ENCODE assay signal across 22 cellular contexts in genomic region chr2:233823731-233824121, GRCh38. TPM values are rescaled to one million over a fixed set of nuclear protein-coding genes. Genes with fewer than 3 reads are reported as not detected.
"Had no signal": no experiment of that assay in that cellular context is flagged by ENCODE, and none has a peak within 500 bp of the region (broad histone marks: within the 10 kb centered on the region; RNA-seq: fewer than 3 reads in every experiment).

No MANE protein-coding gene starts in this region.

- H3K4me1 Mint-ChIP-seq: activated naive CD8-positive, alpha-beta T cell treated with anti-CD3 and anti-CD28 coated beads for 36 hours; brain; immature natural killer cell; naive thymus-derived CD8-positive, alpha-beta T cell had no signal

- H3K9me3 ChIP-seq: esophagus muscularis mucosa, tibial nerve, uterus had no signal

- H3K4me3 Mint-ChIP-seq: activated naive CD8-positive, alpha-beta T cell treated with anti-CD3 and anti-CD28 coated beads for 36 hours; activated T-cell treated with anti-CD3 and anti-CD28 coated beads, Interleukin-2, amount 50 U/mL, for 72 hours; brain; dendritic cell treated with granulocyte-macrophage colony-stimulating factor and Interleukin-4, amounts not matched to agents 40 ng/mL and 50 ng/mL, for 4 days; immature natural killer cell; naive thymus-derived CD8-positive, alpha-beta T cell; T-helper 1 cell treated with Interleukin-12 subunit alpha and Interleukin-12 subunit beta and Interleukin-4 antibody, amounts not matched to agents 30 μg/mL and 1 μg/mL, for 36 hours had no signal

- H3K36me3 ChIP-seq: esophagus muscularis mucosa, gastroesophageal sphincter, heart left ventricle, tibial nerve, uterus had no signal

- H3K27ac Mint-ChIP-seq: activated naive CD8-positive, alpha-beta T cell treated with anti-CD3 and anti-CD28 coated beads for 36 hours; activated T-cell treated with anti-CD3 and anti-CD28 coated beads, Interleukin-2, amount 50 U/mL, for 72 hours; brain; dendritic cell treated with granulocyte-macrophage colony-stimulating factor and Interleukin-4, amounts not matched to agents 40 ng/mL and 50 ng/mL, for 4 days; immature natural killer cell; naive thymus-derived CD8-positive, alpha-beta T cell; T-helper 1 cell treated with Interleukin-12 subunit alpha and Interleukin-12 subunit beta and Interleukin-4 antibody, amounts not matched to agents 30 μg/mL and 1 μg/mL, for 36 hours had no signal

- H3K27me3 ChIP-seq: tibial nerve, uterus had no signal

- H3K27ac ChIP-seq: esophagus muscularis mucosa, gastroesophageal sphincter, heart left ventricle, tibial nerve, uterus had no signal

- H3K9me3 Mint-ChIP-seq: activated naive CD8-positive, alpha-beta T cell treated with anti-CD3 and anti-CD28 coated beads for 36 hours; activated T-cell treated with anti-CD3 and anti-CD28 coated beads, Interleukin-2, amount 50 U/mL, for 72 hours; dendritic cell treated with granulocyte-macrophage colony-stimulating factor and Interleukin-4, amounts not matched to agents 40 ng/mL and 50 ng/mL, for 4 days; immature natural killer cell; T-helper 1 cell treated with Interleukin-12 subunit alpha and Interleukin-12 subunit beta and Interleukin-4 antibody, amounts not matched to agents 30 μg/mL and 1 μg/mL, for 36 hours had no signal

- ATAC-seq: activated T-cell treated with anti-CD3 and anti-CD28 coated beads, Interleukin-2, amount 50 U/mL, for 72 hours; gastroesophageal sphincter; heart left ventricle; naive thymus-derived CD8-positive, alpha-beta T cell had no signal

- H3K4me3 ChIP-seq: esophagus muscularis mucosa, gastroesophageal sphincter, heart left ventricle, tibial nerve, uterus had no signal

- FAIRE-seq: endothelial cell of umbilical vein had no signal

- H3K4me1 ChIP-seq: esophagus muscularis mucosa, gastroesophageal sphincter, heart left ventricle, tibial nerve, uterus had no signal

- DNase-seq: activated CD4-positive, alpha-beta T cell treated with anti-CD3 and anti-CD28 coated beads, Interleukin-2, amount 50 U/mL, for 1 hour; activated gamma-delta T cell treated with Interleukin-2 at 50 U/mL for 16 hours; activated naive CD8-positive, alpha-beta T cell treated with anti-CD3 and anti-CD28 coated beads for 36 hours; activated T-cell treated with anti-CD3 and anti-CD28 coated beads, Interleukin-2, amount 50 U/mL, for 72 hours; central memory CD4-positive, alpha-beta T cell; effector CD8-positive, alpha-beta T cell; heart left ventricle; immature natural killer cell; mesendoderm; stimulated activated CD4-positive, alpha-beta T cell treated with anti-CD3 and anti-CD28 coated beads, Interleukin-2, amount 100 ng/mL, for 24 hours; stimulated activated naive CD4-positive, alpha-beta T cell treated with Interleukin-2 at 50 U/mL for 16 hours; uterus had no signal

- H3K36me3 Mint-ChIP-seq: activated naive CD8-positive, alpha-beta T cell treated with anti-CD3 and anti-CD28 coated beads for 36 hours; brain; immature natural killer cell; naive thymus-derived CD8-positive, alpha-beta T cell had no signal

RNA-seq across cellular contexts. Expression of gene HJURP, which starts 30.6 kb away (rescaled TPM):
- total RNA-seq: naive thymus-derived CD8-positive, alpha-beta T cell had no signal
- polyA plus RNA-seq: naive thymus-derived CD8-positive, alpha-beta T cell had no signal

RNA-seq across cellular contexts. Expression of gene MROH2A, which starts 45.6 kb away (rescaled TPM):
- total RNA-seq: activated CD8-positive, alpha-beta memory T cell treated with anti-CD3 and anti-CD28 coated beads for 36 hours; activated naive CD8-positive, alpha-beta T cell treated with anti-CD3 and anti-CD28 coated beads for 36 hours; activated T-cell treated with anti-CD3 and anti-CD28 coated beads, Interleukin-2, amount 50 U/mL, for 72 hours; endothelial cell of umbilical vein; esophagus muscularis mucosa; gastroesophageal sphincter; naive thymus-derived CD8-positive, alpha-beta T cell; subcutaneous adipose tissue; tibial nerve; uterus had no signal
- polyA plus RNA-seq: endothelial cell of umbilical vein; heart left ventricle; immature natural killer cell; naive thymus-derived CD8-positive, alpha-beta T cell had no signal
